Comparison of ENCODE assay signal across 15 cellular contexts in genomic region chr6:157632821-157633220, GRCh38.
DNase-seq lines count a peak whose midpoint lies in the region; TF ChIP-seq lines count a peak whose summit lies in the region.
"Had no signal": no experiment of that assay in that cellular context is flagged by ENCODE, and none has a peak within 500 bp of the region (broad histone marks: within the 10 kb centered on the region; RNA-seq: fewer than 3 reads in every experiment).

No MANE protein-coding gene starts in this region.

- DNase-seq in HT1080 (ENCODE audit: low read depth) (peak; percentile 23), cardiac fibroblast (ENCODE audit: low read depth in 2 of 2) (peak; percentile 52 to 59), left kidney (ENCODE audit: low read depth, low spot score) (peak; percentile 48), uterus (peak; percentile 55 to 86), GM13976 (ENCODE audit: low spot score) (no peak), DMS 273 treated with DMSO at 0.1 percent for 48 hours (lab: John Stamatoyannopoulos, UW) (no peak)
- no peak for DNase-seq in activated effector memory CD4-positive, alpha-beta T cell treated with anti-CD3 and anti-CD28 coated beads, Interleukin-2, amount 50 U/mL, for 16 hours
- DNase-seq: CD8-positive, alpha-beta T cell; effector CD8-positive, alpha-beta T cell; immature natural killer cell; NCI-H146; NCI-H526 treated with DMSO at 0.1 percent for 48 hours; spleen; stimulated activated naive CD4-positive, alpha-beta T cell treated with Interleukin-2 at 50 U/mL for 16 hours; SW 1271 had no signal

- intact Hi-C loops in uterus (cut with DNase I; ENCODE audit: low total_unique reads), result no loop called here

- H3K9me3 ChIP-seq in uterus, result no peaks in the 10 kb centered on the region
- H3K9me3 ChIP-seq: spleen had no signal

- peak overlapping the region; percentile 76 to 91 for H3K27ac ChIP-seq in uterus
- H3K27ac ChIP-seq: spleen had no signal

- H3K27me3 ChIP-seq in uterus, result no peaks in the 10 kb centered on the region
- H3K27me3 ChIP-seq: spleen had no signal

- TF ChIP-seq CTCF in cardiac fibroblast (IDR thresholded peaks at IDR 0.05; ENCODE audit: low read depth, low read length) (no peak), uterus (IDR thresholded peaks at IDR 0.05) (no peak), GM13976 (IDR thresholded peaks at IDR 0.05; ENCODE audit: borderline replicate concordance, control extremely low read depth, extremely low read depth, insufficient read depth, missing control alignments) (no peak)

- H3K36me3 ChIP-seq in uterus, result no peaks in the 10 kb centered on the region

- in situ Hi-C loops in GM13976 (cut with MboI; ENCODE audit: low sequenced_read_pairs, unreplicated experiment), result no loop called here

- TF ChIP-seq POLR2A in uterus (IDR thresholded peaks at IDR 0.05), result no peak

- no peak overlapping the region for H3K4me3 ChIP-seq in cardiac fibroblast (replicated peaks in 1 of 2; ENCODE audit: low read depth in 2 of 2, low read length in 2 of 2)
- no peak overlapping the region for H3K4me3 ChIP-seq in uterus
- H3K4me3 ChIP-seq: spleen had no signal

- peaks cover 6 to 19% of the 10 kb centered on the region in 2 donors for H3K4me1 ChIP-seq in uterus

Comparison
In these comparisons a context has a peak if more than half of its experiments do, and no peak if none do; other contexts are left out.
1. DNase-seq: peak in HT1080 (single experiment), cardiac fibroblast (2 of 2), left kidney (single experiment) and uterus (2 of 2); none in activated effector memory CD4-positive, alpha-beta T cell treated with anti-CD3 and anti-CD28 coated beads, Interleukin-2, amount 50 U/mL, for 16 hours (single experiment), GM13976 (single experiment) and DMS 273 treated with DMSO at 0.1 percent for 48 hours (single experiment).